ENCODE assay signal across 12 cellular contexts in the genomic region with DNA sequence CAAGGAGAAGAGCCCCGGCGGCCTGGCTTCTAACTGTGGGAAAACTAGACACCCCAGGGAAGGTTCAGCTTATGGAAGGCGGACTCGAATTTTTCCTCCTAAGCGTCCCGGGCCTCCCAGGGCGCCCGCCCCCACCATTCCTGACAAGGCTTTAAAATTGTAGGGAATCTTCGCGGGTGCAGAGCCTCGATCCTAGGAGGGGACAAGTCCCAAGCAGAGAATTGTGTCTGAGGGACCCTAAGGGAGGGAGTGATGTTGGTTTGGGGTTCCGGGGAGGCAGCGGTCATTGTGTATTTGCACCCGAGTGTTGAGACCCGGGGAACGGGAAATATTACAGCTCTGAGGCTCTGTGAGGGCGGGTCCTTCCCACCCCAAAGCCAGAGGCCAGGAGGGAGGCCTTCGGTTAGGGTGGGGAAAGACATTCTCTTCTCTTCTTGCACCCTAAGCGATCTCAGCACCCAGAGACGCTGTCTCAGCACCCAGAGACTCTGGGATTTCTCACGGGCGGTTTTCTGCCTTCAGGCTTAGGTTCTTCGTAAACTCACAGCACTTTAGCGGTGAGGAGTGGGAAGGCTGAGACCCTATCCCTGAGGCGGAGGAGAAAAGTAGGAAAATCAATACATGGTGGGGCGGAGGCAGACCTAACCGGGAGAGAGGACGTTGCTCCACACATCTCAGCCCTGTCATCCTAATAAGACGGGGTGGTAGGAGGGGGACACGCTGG. TPM values are rescaled to one million over a fixed set of nuclear protein-coding genes. Genes with fewer than 3 reads are reported as not detected.
A peak's percentile ranks its signal among the peaks of the same experiment; 100 is the strongest.
DNase-seq lines count a peak whose midpoint lies in the region; FAIRE-seq and TF ChIP-seq lines count a peak whose summit lies in the region.
"Had no signal": no experiment of that assay in that cellular context is flagged by ENCODE, and none has a peak within 500 bp of the region (broad histone marks: within the 10 kb centered on the region; RNA-seq: fewer than 3 reads in every experiment).

No MANE protein-coding gene starts in this region.

- H3K4me3 Mint-ChIP-seq in astrocyte (ENCODE audit: unreplicated experiment) (no peak overlapping the region), mesothelial cell of epicardium (peak overlapping the region; percentile 58)

- dilution Hi-C loops in mammary epithelial cell (cut with HindIII; ENCODE audit: low sequenced_read_pairs): no loop called here

- in situ Hi-C loops in mammary epithelial cell (cut with MboI; ENCODE audit: low sequenced_read_pairs in 2 of 2) (loop anchor here (10.0 to 25.0 kb wide), 3 partner anchors 476 to 916 kb away; no protein-coding TSS in a partner anchor), transverse colon (cut with MboI; ENCODE audit: low pct_ligation_motif_present in 1 of 4, low pct_unique_long_range_greater_than_20kb in 1 of 4, low sequenced_read_pairs in 3 of 4) (loop anchor here (25.0 kb wide), 3 partner anchors 589 to 964 kb away; no protein-coding TSS in a partner anchor)

- peaks cover 51% of the 10 kb centered on the region for H3K79me2 ChIP-seq in mammary epithelial cell (ENCODE audit: insufficient read depth, low read length)
- peaks cover 25% of the 10 kb centered on the region for H3K79me2 ChIP-seq in astrocyte (ENCODE audit: insufficient read depth, low read length)

- intact Hi-C loops in breast epithelium (cut with DNase I; ENCODE audit: low total_unique reads) (no loop called here), mammary epithelial cell (cut with micrococcal nuclease) (loop anchor here (10.0 kb wide), 1 partner anchor 116 kb away; no protein-coding TSS in a partner anchor), transverse colon (cut with DNase I; ENCODE audit: low total_unique reads) (loop anchor here (10.0 kb wide), 2 partner anchors 356 to 1586 kb away; no protein-coding TSS in a partner anchor)

- peaks cover 0 to 4% of the 10 kb centered on the region in 2 donors for H3K4me1 ChIP-seq in breast epithelium
- peaks cover 17% of the 10 kb centered on the region for H3K4me1 ChIP-seq in mammary epithelial cell (ENCODE audit: insufficient read depth, low read length)
- peaks cover 13% of the 10 kb centered on the region for H3K4me1 ChIP-seq in astrocyte (ENCODE audit: insufficient read depth, low read length)
- H3K4me1 ChIP-seq in transverse colon: peaks cover 4 to 28% (median 8%) of the 10 kb centered on the region in 4 donors

- peaks cover 0 to 9% of the 10 kb centered on the region in 2 donors for H3K27me3 ChIP-seq in breast epithelium
- no peaks in the 10 kb centered on the region for H3K27me3 ChIP-seq in mammary epithelial cell (ENCODE audit: insufficient read depth, low read length)
- H3K27me3 ChIP-seq in astrocyte (ENCODE audit: insufficient read depth, low read length): peaks cover 47% of the 10 kb centered on the region
- H3K27me3 ChIP-seq in transverse colon: peaks cover 54% of the 10 kb centered on the region

- no peak for TF ChIP-seq POLR2A in breast epithelium (IDR thresholded peaks at IDR 0.05)
- TF ChIP-seq POLR2A in transverse colon (IDR thresholded peaks at IDR 0.05): no peak

- H3K4me3 ChIP-seq in breast epithelium (peak overlapping the region; percentile 5 to 33 (median 8)), mammary epithelial cell (replicated peaks in 1 of 3; ENCODE audit: insufficient read depth in 1 of 3, low read depth in 2 of 3, low read length in 3 of 3) (no peak overlapping the region), astrocyte (ENCODE audit: insufficient read depth, low read depth, low read length) (peak overlapping the region; percentile 26), transverse colon (peak overlapping the region in 3 of 4 donors; percentile 7 to 23 (median 21))

- H2AFZ ChIP-seq in mammary epithelial cell (ENCODE audit: low read depth, low read length): no peak overlapping the region
- peak overlapping the region; percentile 76 for H2AFZ ChIP-seq in astrocyte (ENCODE audit: low read depth, low read length)

- H4K20me1 ChIP-seq in mammary epithelial cell (ENCODE audit: insufficient read depth, low read length) (no peaks in the 10 kb centered on the region), astrocyte (ENCODE audit: insufficient read depth, low read length) (peaks cover 11% of the 10 kb centered on the region)

- WGBS in mammary epithelial cell (ENCODE audit: low coverage, missing lambda C conversion rate): 91% methylated on average over 21 of the region's 30 CpGs
- 43 to 49% methylated on average over 7 to 30 of the region's 30 CpGs for WGBS in transverse colon (ENCODE audit: low coverage in 1 of 2), 2 donors

- DNase-seq in breast epithelium (ENCODE audit: low spot score in 2 of 2): no peak
- DNase-seq in mammary epithelial cell: no peak
- DNase-seq in astrocyte (ENCODE audit: low read depth): no peak
- DNase-seq in mesothelial cell of epicardium (ENCODE audit: low spot score in 2 of 2, unreplicated experiment in 2 of 2): no peak
- no peak for DNase-seq in transverse colon
- no peak for DNase-seq in NCI-H1105 (lab: John Stamatoyannopoulos, UW)
- DNase-seq in pons (ENCODE audit: low spot score): no peak
- no peak for DNase-seq in RKO (ENCODE audit: low spot score)
- DNase-seq: NCI-H187, SHP77 had no signal

- TF ChIP-seq CTCF in breast epithelium (IDR thresholded peaks at IDR 0.05): no peak
- no peak for TF ChIP-seq CTCF in mammary epithelial cell (conservative IDR thresholded peaks at IDR 0.05 in 1 of 2, IDR thresholded peaks at IDR 0.05 in 1 of 2; ENCODE audit: extremely low read depth in 1 of 2, insufficient read depth in 1 of 2, low read depth in 1 of 2, low read length in 2 of 2)
- no peak for TF ChIP-seq CTCF in astrocyte (IDR thresholded peaks at IDR 0.05; ENCODE audit: insufficient read depth, low read depth, low read length)
- no peak for TF ChIP-seq CTCF in mesothelial cell of epicardium (IDR thresholded peaks at IDR 0.05; ENCODE audit: unreplicated experiment)
- TF ChIP-seq CTCF in transverse colon (IDR thresholded peaks at IDR 0.05): no peak

- CTCF ChIA-PET in mammary epithelial cell (lab: Charles Lee; ENCODE audit: low non-redundant PET): no interaction called here

- H3K9me3 Mint-ChIP-seq in astrocyte (ENCODE audit: unreplicated experiment) (peaks cover 16% of the 10 kb centered on the region), mesothelial cell of epicardium (no peaks in the 10 kb centered on the region)

- BruUV-seq in mammary epithelial cell (replicated peaks; lab: Mats Ljungman, UMichigan): no TSS peak

- H3K36me3 ChIP-seq in breast epithelium: no peaks in the 10 kb centered on the region
- peaks cover 18% of the 10 kb centered on the region for H3K36me3 ChIP-seq in mammary epithelial cell (ENCODE audit: insufficient read depth, low read length)
- no peaks in the 10 kb centered on the region for H3K36me3 ChIP-seq in astrocyte (ENCODE audit: insufficient read depth, low read length)
- no peaks in the 10 kb centered on the region for H3K36me3 ChIP-seq in transverse colon

- H3K4me1 Mint-ChIP-seq in astrocyte (ENCODE audit: low read depth, unreplicated experiment) (peaks cover 6% of the 10 kb centered on the region), mesothelial cell of epicardium (peaks cover 19% of the 10 kb centered on the region)

- no peak for TF ChIP-seq EP300 in transverse colon (IDR thresholded peaks at IDR 0.05; ENCODE audit: low read depth)

- peaks cover 54% of the 10 kb centered on the region for H3K27me3 Mint-ChIP-seq in astrocyte (ENCODE audit: low read depth, unreplicated experiment)
- peaks cover 74% of the 10 kb centered on the region for H3K27me3 Mint-ChIP-seq in mesothelial cell of epicardium (ENCODE audit: low read depth)

- H3K4me2 ChIP-seq in mammary epithelial cell (ENCODE audit: insufficient read depth, low read depth, low read length) (no peak overlapping the region), astrocyte (ENCODE audit: low read length) (peak overlapping the region; percentile 75)

- H3K9me3 ChIP-seq in breast epithelium (no peaks in the 10 kb centered on the region), mammary epithelial cell (replicated peaks; ENCODE audit: insufficient read depth, low read length) (no peaks in the 10 kb centered on the region), astrocyte (ENCODE audit: insufficient read depth, low read depth, low read length) (no peaks in the 10 kb centered on the region), transverse colon (no peaks in the 10 kb centered on the region)

- FAIRE-seq in astrocyte (lab: Jason Lieb, UNC): no peak

- peaks cover 4% of the 10 kb centered on the region for H3K36me3 Mint-ChIP-seq in astrocyte (ENCODE audit: low read depth, unreplicated experiment)
- H3K36me3 Mint-ChIP-seq in mesothelial cell of epicardium: peaks cover 7% of the 10 kb centered on the region

- no peak overlapping the region for H3K9ac ChIP-seq in mammary epithelial cell (ENCODE audit: insufficient read depth, low read length)
- H3K9ac ChIP-seq in astrocyte (ENCODE audit: low read length): no peak overlapping the region

- peak overlapping the region; percentile 41 for H3K27ac Mint-ChIP-seq in astrocyte (ENCODE audit: unreplicated experiment)
- H3K27ac Mint-ChIP-seq in mesothelial cell of epicardium: no peak overlapping the region

- H3K27ac ChIP-seq in breast epithelium (peak overlapping the region; percentile 29 to 33), mammary epithelial cell (ENCODE audit: insufficient read depth, low read depth, low read length) (no peak overlapping the region), astrocyte (ENCODE audit: low read depth, low read length) (no peak overlapping the region), transverse colon (peak overlapping the region; percentile 11 to 94 (median 32))
- H3K27ac ChIP-seq: HL-60 had no signal

RNA-seq across cellular contexts. Expression of a gene that starts 7.6 kb away (rescaled TPM):
- total RNA-seq in breast epithelium (10 to 100 TPM; 18.7 to 40.0 (median 34.1) TPM), mammary epithelial cell (10 to 100 TPM; 37.8 to 45.9 TPM), astrocyte (0.31 and 1.0 TPM in 2 replicates), mesothelial cell of epicardium (23.4 to 27.8 TPM (median 26.0 TPM) in 3 replicates), transverse colon (10 to 100 TPM in 1 of 4 donors, 1 to 10 TPM in 3; 1.4 to 15.7 (median 3.4) TPM)
- 31.8 TPM for polyA plus RNA-seq in mammary epithelial cell
- 19.6 TPM for polyA minus RNA-seq in mammary epithelial cell
- total RNA-seq: epithelial cell of proximal tubule had no signal

Comparison
In these comparisons a context has a peak if more than half of its experiments do, and no peak if none do; other contexts are left out.
1. H3K27ac ChIP-seq: peak in breast epithelium (2 of 2) and transverse colon (4 of 4); none in mammary epithelial cell (single experiment) and astrocyte (single experiment).
2. H3K4me3 ChIP-seq: peak in breast epithelium (3 of 3), astrocyte (single experiment) and transverse colon (3 of 4); none in mammary epithelial cell (0 of 3).